ENCODE assay signal across 22 cellular contexts in genomic region chr7:30378275-30378674, GRCh38.
DNase-seq lines count a peak whose midpoint lies in the region; ATAC-seq, FAIRE-seq and TF ChIP-seq lines count a peak whose summit lies in the region.
"Had no signal": no experiment of that assay in that cellular context is flagged by ENCODE, and none has a peak within 500 bp of the region (broad histone marks: within the 10 kb centered on the region; RNA-seq: fewer than 3 reads in every experiment).

No MANE protein-coding gene starts in this region.

- H3K9ac ChIP-seq in liver (ENCODE audit: low read depth in 1 of 2, low read length in 2 of 2): no peak overlapping the region
- H3K9ac ChIP-seq: BLaER1 treated with 17β-estradiol and CSF1 and Interleukin-3, amounts not matched to agents 10 nM and 100 nM had no signal

- no peaks in the 10 kb centered on the region for H3K27me3 Mint-ChIP-seq in Calu3 (ENCODE audit: unreplicated experiment)
- H3K27me3 Mint-ChIP-seq: CD4-positive, alpha-beta T cell; CD8-positive, alpha-beta memory T cell had no signal

- TF ChIP-seq CTCF in liver (IDR thresholded peaks at IDR 0.05; ENCODE audit: low read depth, low read length, missing input control) (no peak), upper lobe of right lung (IDR thresholded peaks at IDR 0.05) (no peak), Calu3 (IDR thresholded peaks at IDR 0.05; ENCODE audit: unreplicated experiment) (no peak)

- no peaks in the 10 kb centered on the region for H3K36me3 Mint-ChIP-seq in Calu3 (ENCODE audit: insufficient read depth, unreplicated experiment)

- H3K4me3 ChIP-seq in liver (ENCODE audit: low read depth in 1 of 3, low read length in 3 of 3) (no peak overlapping the region), upper lobe of right lung (no peak overlapping the region)
- H3K4me3 ChIP-seq: A549; BLaER1 treated with 17β-estradiol and CSF1 and Interleukin-3, amounts not matched to agents 10 nM and 100 nM had no signal

- H3K4me3 Mint-ChIP-seq in Calu3 (ENCODE audit: low read depth, unreplicated experiment): no peak overlapping the region
- H3K4me3 Mint-ChIP-seq: CD14-positive monocyte; CD4-positive, alpha-beta T cell; CD8-positive, alpha-beta memory T cell had no signal

- peaks cover 3% of the 10 kb centered on the region for H3K9me3 Mint-ChIP-seq in Calu3 (ENCODE audit: low read depth, unreplicated experiment)
- H3K9me3 Mint-ChIP-seq: CD4-positive, alpha-beta T cell had no signal

- H3K27me3 ChIP-seq in liver (ENCODE audit: control insufficient read depth in 4 of 4, insufficient read depth in 4 of 4, low read length in 3 of 4) (no peaks in the 10 kb centered on the region), upper lobe of right lung (no peaks in the 10 kb centered on the region)
- H3K27me3 ChIP-seq: BE2C; BLaER1 treated with 17β-estradiol and CSF1 and Interleukin-3, amounts not matched to agents 10 nM and 100 nM had no signal

- H3K4me1 Mint-ChIP-seq in Calu3 (ENCODE audit: low read depth, unreplicated experiment): peaks cover 17% of the 10 kb centered on the region

- BruUV-seq in Calu3 (replicated peaks; lab: Mats Ljungman, UMichigan): no TSS peak

- ATAC-seq in left lobe of liver: peak; percentile 89
- peak; percentile 43 for ATAC-seq in upper lobe of right lung
- ATAC-seq: A549 had no signal

- no peaks in the 10 kb centered on the region for H3K36me3 ChIP-seq in liver (ENCODE audit: control insufficient read depth in 4 of 4, insufficient read depth in 3 of 4, low read depth in 1 of 4, low read length in 3 of 4)
- no peaks in the 10 kb centered on the region for H3K36me3 ChIP-seq in upper lobe of right lung
- H3K36me3 ChIP-seq: BE2C had no signal

- peak overlapping the region in 1 of 2 donors; percentile 14 for H3K27ac ChIP-seq in liver (ENCODE audit: low read depth in 1 of 2, low read length in 2 of 2)
- H3K27ac ChIP-seq in upper lobe of right lung: no peak overlapping the region
- H3K27ac ChIP-seq: BLaER1 treated with 17β-estradiol and CSF1 and Interleukin-3, amounts not matched to agents 10 nM and 100 nM had no signal

- WGBS in liver: 27% methylated on average over 1 of the region's 1 CpG

- DNase-seq in fibroblast of gingiva (ENCODE audit: low read depth): peak; percentile 48
- DNase-seq in left lobe of liver (ENCODE audit: low spot score): no peak
- DNase-seq in upper lobe of right lung: no peak
- no peak for DNase-seq in NCI-H345 treated with DMSO at 0.1 percent for 48 hours (lab: John Stamatoyannopoulos, UW; ENCODE audit: unreplicated experiment)
- DNase-seq in Calu3: no peak
- DNase-seq in frontal cortex (ENCODE audit: low spot score in 2 of 2): no peak
- DNase-seq: 8988T; ACHN; AML-193; BE2C; CD4-positive, alpha-beta T cell; CD8-positive, alpha-beta memory T cell; DMS53; DMS79 treated with DMSO at 0.1 percent for 48 hours; GF-D8; GOT3; H7 had no signal

- FAIRE-seq in frontal cortex (lab: Jason Lieb, UNC): no peak
- FAIRE-seq: A549, GM12892 had no signal

- H3K4me1 ChIP-seq in liver (ENCODE audit: control insufficient read depth in 4 of 4, insufficient read depth in 4 of 4, low read length in 3 of 4) (peaks cover 2 to 15% (median 6%) of the 10 kb centered on the region in 4 donors), upper lobe of right lung (no peaks in the 10 kb centered on the region)
- H3K4me1 ChIP-seq: BE2C; BLaER1 treated with 17β-estradiol and CSF1 and Interleukin-3, amounts not matched to agents 10 nM and 100 nM had no signal

- CTCF ChIA-PET in Calu3 (lab: Charles Lee): no interaction called here

- intact Hi-C loops in upper lobe of right lung (cut with DNase I) (no loop called here), Calu3 (cut with micrococcal nuclease; ENCODE audit: unreplicated experiment) (no loop called here)

- no peaks in the 10 kb centered on the region for H3K9me3 ChIP-seq in liver (ENCODE audit: control insufficient read depth in 4 of 4, low read length in 3 of 4)
- H3K9me3 ChIP-seq in upper lobe of right lung: no peaks in the 10 kb centered on the region

- TF ChIP-seq RAD21 in liver (IDR thresholded peaks at IDR 0.05): peak in 1 of 2 donors; percentile 23

- no peak overlapping the region for H3K27ac Mint-ChIP-seq in Calu3 (ENCODE audit: unreplicated experiment)
- H3K27ac Mint-ChIP-seq: CD14-positive monocyte; CD4-positive, alpha-beta T cell; CD8-positive, alpha-beta memory T cell had no signal

TF ChIP-seq in liver, 16 proteins besides CTCF, POLR2A, EP300 and RAD21:
- TF ChIP-seq TAF1 (conservative IDR thresholded peaks at IDR 0.05) (no peak), HNF4A (conservative IDR thresholded peaks at IDR 0.05) (peak; percentile 85 to 87), HNF4G (IDR thresholded peaks at IDR 0.05) (peak; percentile 23), GABPA (IDR thresholded peaks at IDR 0.05 in 1 of 2, conservative IDR thresholded peaks at IDR 0.05 in 1 of 2) (peak in 1 of 2 donors; percentile 52), SP1 (IDR thresholded peaks at IDR 0.05) (peak; percentile 69), FOXA2 (IDR thresholded peaks at IDR 0.05) (peak; percentile 28), RXRA (IDR thresholded peaks at IDR 0.05) (peak; percentile 71 to 82), FOXA1 (IDR thresholded peaks at IDR 0.05) (no peak)
